In genomic region chr1:207318072-207318619, GRCh38 we compare ENCODE assay signal across 23 cellular contexts. TPM values are rescaled to one million over a fixed set of nuclear protein-coding genes. Genes with fewer than 3 reads are reported as not detected.
A peak's percentile ranks its signal among the peaks of the same experiment; 100 is the strongest.
DNase-seq lines count a peak whose midpoint lies in the region; ATAC-seq and TF ChIP-seq lines count a peak whose summit lies in the region.
"Had no signal": no experiment of that assay in that cellular context is flagged by ENCODE, and none has a peak within 500 bp of the region (broad histone marks: within the 10 kb centered on the region; RNA-seq: fewer than 3 reads in every experiment).

No MANE protein-coding gene starts in this region.

- ATAC-seq in CD4-positive, alpha-beta T cell (ENCODE audit: poor library complexity) = no peak
- ATAC-seq in activated T-helper 17 cell treated with anti-CD3 and anti-CD28 coated beads, Interleukin-2, amount 50 U/mL, for 72 hours (replicated peaks) = no peak
- ATAC-seq: activated CD4-positive, CD25-positive, alpha-beta regulatory T cell treated with anti-CD3 and anti-CD28 coated beads, Interleukin-2, amount 50 U/mL, for 24 hours; natural killer cell; stimulated activated effector memory CD8-positive, alpha-beta T cell treated with anti-CD3 and anti-CD28 coated beads, Interleukin-12 subunit alpha, Interleukin-12 subunit beta, amount 100 ng/mL, for 72 hours had no signal

- H3K4me3 Mint-ChIP-seq in CD4-positive, alpha-beta T cell = no peak overlapping the region
- H3K4me3 Mint-ChIP-seq in activated T-helper 17 cell treated with anti-CD3 and anti-CD28 coated beads, Interleukin-2, amount 50 U/mL, for 72 hours = no peak overlapping the region
- H3K4me3 Mint-ChIP-seq: activated CD4-positive, alpha-beta memory T cell treated with anti-CD3 and anti-CD28 coated beads, Interleukin-2, amount 10 ng/mL, durations not matched to agents 7 days and 5 days; HFFc6; natural killer cell; stimulated activated effector memory CD8-positive, alpha-beta T cell treated with anti-CD3 and anti-CD28 coated beads, Interleukin-12 subunit alpha, Interleukin-12 subunit beta, amount 100 ng/mL, for 72 hours; T-helper 2 cell treated with Interferon-gamma antibody and Interleukin-4, amounts not matched to agents 5 μg/mL and 100 μg/mL, for 36 hours had no signal

- peaks cover 6% of the 10 kb centered on the region; the same call in 1 of the 2 replicates for H3F3A ChIP-seq in MM.1S (ENCODE audit: insufficient read depth, low read length)

- 87% methylated on average over 3 of the region's 3 CpGs for WGBS in hepatocyte (ENCODE audit: low lambda C conversion rate, missing lambda C conversion rate)

- H3K36me3 ChIP-seq in hepatocyte (replicated peaks; ENCODE audit: insufficient read depth, low read depth) (no peaks in the 10 kb centered on the region), skeletal muscle tissue (ENCODE audit: control insufficient read depth in 3 of 3, insufficient read depth in 3 of 3, low read length in 3 of 3) (no peaks in the 10 kb centered on the region), MM.1S (replicated peaks; ENCODE audit: insufficient read depth, low read length) (no peaks in the 10 kb centered on the region)

- H4K20me1 ChIP-seq in hepatocyte (ENCODE audit: insufficient read depth, poor library complexity, severe bottlenecking) = no peaks in the 10 kb centered on the region
- no peaks in the 10 kb centered on the region for H4K20me1 ChIP-seq in MM.1S (ENCODE audit: insufficient read depth, low read length)

- no peaks in the 10 kb centered on the region for H3K27me3 Mint-ChIP-seq in CD4-positive, alpha-beta T cell
- H3K27me3 Mint-ChIP-seq in activated T-helper 17 cell treated with anti-CD3 and anti-CD28 coated beads, Interleukin-2, amount 50 U/mL, for 72 hours = no peaks in the 10 kb centered on the region

- peaks cover 21% of the 10 kb centered on the region for H3K36me3 Mint-ChIP-seq in CD4-positive, alpha-beta T cell (ENCODE audit: low read depth)
- H3K36me3 Mint-ChIP-seq in activated T-helper 17 cell treated with anti-CD3 and anti-CD28 coated beads, Interleukin-2, amount 50 U/mL, for 72 hours (ENCODE audit: low read depth) = peaks cover 17% of the 10 kb centered on the region
- H3K36me3 Mint-ChIP-seq: natural killer cell had no signal

- no peak for DNase-seq in CD4-positive, alpha-beta T cell
- peak; percentile 83 for DNase-seq in OCI-M1 (lab: John Stamatoyannopoulos, UW)
- DNase-seq in hepatocyte (ENCODE audit: low spot score) = no peak
- DNase-seq in foreskin fibroblast = no peak
- DNase-seq in medulla oblongata (ENCODE audit: extremely low spot score) = no peak
- no peak for DNase-seq in MM.1S
- DNase-seq: activated CD4-positive, alpha-beta memory T cell treated with anti-CD3 and anti-CD28 coated beads, Interleukin-2, amount 10 ng/mL, durations not matched to agents 7 days and 5 days; activated gamma-delta T cell; DMS 273 treated with DMSO at 0.1 percent for 48 hours; GM23248; HFFc6; KG1; natural killer cell; NCI-H1417 treated with DMSO at 0.1 percent for 48 hours; NCI-H774; stimulated activated CD4-positive, alpha-beta T cell treated with anti-CD3 and anti-CD28 coated beads, Interleukin-2, amount 100 ng/mL, for 48 hours had no signal

- TF ChIP-seq CTCF in CD4-positive, alpha-beta T cell (IDR thresholded peaks at IDR 0.05) = no peak
- TF ChIP-seq CTCF in hepatocyte (IDR thresholded peaks at IDR 0.05; ENCODE audit: poor library complexity) = no peak
- no peak for TF ChIP-seq CTCF in foreskin fibroblast (IDR thresholded peaks at IDR 0.05; ENCODE audit: low read depth, low read length)
- TF ChIP-seq CTCF in MM.1S (IDR thresholded peaks at IDR 0.05; ENCODE audit: low read length) = no peak

- H3K79me2 ChIP-seq in hepatocyte = no peaks in the 10 kb centered on the region
- H3K79me2 ChIP-seq in MM.1S (ENCODE audit: low read length) = no peaks in the 10 kb centered on the region

- H3K27me3 ChIP-seq in CD4-positive, alpha-beta T cell (ENCODE audit: control insufficient read depth, insufficient read depth, low read length) = no peaks in the 10 kb centered on the region
- H3K27me3 ChIP-seq in hepatocyte (no peaks in the 10 kb centered on the region), skeletal muscle tissue (ENCODE audit: control insufficient read depth in 3 of 3, insufficient read depth in 3 of 3, low read length in 3 of 3) (no peaks in the 10 kb centered on the region), MM.1S (replicated peaks; ENCODE audit: insufficient read depth, low read length) (no peaks in the 10 kb centered on the region)

- POLR2A ChIA-PET in CD4-positive, alpha-beta T cell (lab: Charles Lee) = no interaction called here

- H3K27ac Mint-ChIP-seq in CD4-positive, alpha-beta T cell = peak overlapping the region; percentile 1
- no peak overlapping the region for H3K27ac Mint-ChIP-seq in activated T-helper 17 cell treated with anti-CD3 and anti-CD28 coated beads, Interleukin-2, amount 50 U/mL, for 72 hours
- H3K27ac Mint-ChIP-seq: activated CD4-positive, alpha-beta memory T cell treated with anti-CD3 and anti-CD28 coated beads, Interleukin-2, amount 10 ng/mL, durations not matched to agents 7 days and 5 days; HFFc6; natural killer cell; stimulated activated effector memory CD8-positive, alpha-beta T cell treated with anti-CD3 and anti-CD28 coated beads, Interleukin-12 subunit alpha, Interleukin-12 subunit beta, amount 100 ng/mL, for 72 hours; T-helper 2 cell treated with Interferon-gamma antibody and Interleukin-4, amounts not matched to agents 5 μg/mL and 100 μg/mL, for 36 hours had no signal

- H3K4me1 ChIP-seq in hepatocyte (ENCODE audit: insufficient read depth) = peaks cover 18% of the 10 kb centered on the region
- peaks cover 16 to 21% (median 18%) of the 10 kb centered on the region in 3 donors for H3K4me1 ChIP-seq in skeletal muscle tissue (ENCODE audit: control insufficient read depth in 3 of 3, insufficient read depth in 3 of 3, low read length in 3 of 3)
- H3K4me1 ChIP-seq in MM.1S (ENCODE audit: low read length) = peaks cover 6% of the 10 kb centered on the region; the same call in 1 of the 2 replicates

- H3K9me3 Mint-ChIP-seq in CD4-positive, alpha-beta T cell = no peaks in the 10 kb centered on the region
- H3K9me3 Mint-ChIP-seq in activated T-helper 17 cell treated with anti-CD3 and anti-CD28 coated beads, Interleukin-2, amount 50 U/mL, for 72 hours = no peaks in the 10 kb centered on the region
- H3K9me3 Mint-ChIP-seq: HFFc6; natural killer cell; stimulated activated effector memory CD8-positive, alpha-beta T cell treated with anti-CD3 and anti-CD28 coated beads, Interleukin-12 subunit alpha, Interleukin-12 subunit beta, amount 100 ng/mL, for 72 hours; T-helper 2 cell treated with Interferon-gamma antibody and Interleukin-4, amounts not matched to agents 5 μg/mL and 100 μg/mL, for 36 hours had no signal

- H3K4me2 ChIP-seq in hepatocyte = no peak overlapping the region
- no peak overlapping the region for H3K4me2 ChIP-seq in MM.1S (ENCODE audit: low read depth, low read length)

- no peak overlapping the region for H3K27ac ChIP-seq in CD4-positive, alpha-beta T cell (ENCODE audit: low read depth, low read length)
- H3K27ac ChIP-seq in hepatocyte = peak overlapping the region; percentile 75
- H3K27ac ChIP-seq in skeletal muscle tissue (ENCODE audit: low read depth, low read length) = peak overlapping the region; percentile 16
- H3K27ac ChIP-seq in MM.1S (ENCODE audit: low read length) = no peak overlapping the region
- H3K27ac ChIP-seq: C4-2B, coronary artery, GM23248 had no signal

- peaks cover 31% of the 10 kb centered on the region for H3K4me1 Mint-ChIP-seq in CD4-positive, alpha-beta T cell (ENCODE audit: low read depth)
- peaks cover under 1% of the 10 kb centered on the region for H3K4me1 Mint-ChIP-seq in activated T-helper 17 cell treated with anti-CD3 and anti-CD28 coated beads, Interleukin-2, amount 50 U/mL, for 72 hours

- H3K4me3 ChIP-seq in hepatocyte (no peak overlapping the region), skeletal muscle tissue (ENCODE audit: low read length in 3 of 3) (no peak overlapping the region), foreskin fibroblast (ENCODE audit: low read depth in 1 of 2, low read length in 2 of 2) (no peak overlapping the region), MM.1S (ENCODE audit: low read length) (no peak overlapping the region)
- H3K4me3 ChIP-seq: coronary artery, GM23248 had no signal

- H3K9ac ChIP-seq in skeletal muscle tissue (ENCODE audit: low read depth in 1 of 3, low read length in 3 of 3) (no peak overlapping the region), MM.1S (ENCODE audit: low read length) (no peak overlapping the region)
- H3K9ac ChIP-seq: GM23248 had no signal

- no peaks in the 10 kb centered on the region for H3K9me3 ChIP-seq in CD4-positive, alpha-beta T cell (ENCODE audit: control insufficient read depth, low read length)
- H3K9me3 ChIP-seq in hepatocyte (ENCODE audit: low read depth) (no peaks in the 10 kb centered on the region), skeletal muscle tissue (ENCODE audit: control insufficient read depth in 3 of 3, low read length in 3 of 3) (no peaks in the 10 kb centered on the region), MM.1S (replicated peaks; ENCODE audit: insufficient read depth, low read length) (no peaks in the 10 kb centered on the region)

- H3K9me2 ChIP-seq in hepatocyte (replicated peaks; ENCODE audit: insufficient read depth) = no peaks in the 10 kb centered on the region
- H3K9me2 ChIP-seq in MM.1S (replicated peaks; ENCODE audit: insufficient read depth, low read length) = no peaks in the 10 kb centered on the region

- H2AFZ ChIP-seq in hepatocyte (no peak overlapping the region), MM.1S (ENCODE audit: low read length) (no peak overlapping the region)
- H2AFZ ChIP-seq: GM23248 had no signal

- intact Hi-C loops in CD4-positive, alpha-beta T cell (cut with DNase I, micrococcal nuclease) = loop anchor here in 1 of 2 experiments (5.0 to 10.0 kb wide), 3 partner anchors 116 to 393 kb away; partner anchors contain the start of gene FCMR

- CTCF ChIA-PET in CD4-positive, alpha-beta T cell (lab: Charles Lee) = no interaction called here

RNA-seq across cellular contexts. Expression of gene CD55, which starts 3.3 kb away (rescaled TPM):
- 100 to 1,000 TPM; 218 to 229 TPM for total RNA-seq in CD4-positive, alpha-beta T cell
- 41.1 and 61.5 TPM in 2 replicates for total RNA-seq in hepatocyte
- 57.5 and 72.4 TPM in 2 replicates for polyA plus RNA-seq in hepatocyte
- 11.0 TPM for total RNA-seq in skeletal muscle tissue
- total RNA-seq in activated T-helper 17 cell treated with anti-CD3 and anti-CD28 coated beads, Interleukin-2, amount 50 U/mL, for 72 hours = 10 to 100 TPM; 29.0 to 61.8 TPM

Comparison
In these comparisons a context has a peak if more than half of its experiments do, and no peak if none do; other contexts are left out.
1. H3K27ac ChIP-seq: peak in hepatocyte (single experiment) and skeletal muscle tissue (single experiment); none in CD4-positive, alpha-beta T cell (single experiment) and MM.1S (single experiment).